ENCODE assay signal across 8 cellular contexts in the genomic region with DNA sequence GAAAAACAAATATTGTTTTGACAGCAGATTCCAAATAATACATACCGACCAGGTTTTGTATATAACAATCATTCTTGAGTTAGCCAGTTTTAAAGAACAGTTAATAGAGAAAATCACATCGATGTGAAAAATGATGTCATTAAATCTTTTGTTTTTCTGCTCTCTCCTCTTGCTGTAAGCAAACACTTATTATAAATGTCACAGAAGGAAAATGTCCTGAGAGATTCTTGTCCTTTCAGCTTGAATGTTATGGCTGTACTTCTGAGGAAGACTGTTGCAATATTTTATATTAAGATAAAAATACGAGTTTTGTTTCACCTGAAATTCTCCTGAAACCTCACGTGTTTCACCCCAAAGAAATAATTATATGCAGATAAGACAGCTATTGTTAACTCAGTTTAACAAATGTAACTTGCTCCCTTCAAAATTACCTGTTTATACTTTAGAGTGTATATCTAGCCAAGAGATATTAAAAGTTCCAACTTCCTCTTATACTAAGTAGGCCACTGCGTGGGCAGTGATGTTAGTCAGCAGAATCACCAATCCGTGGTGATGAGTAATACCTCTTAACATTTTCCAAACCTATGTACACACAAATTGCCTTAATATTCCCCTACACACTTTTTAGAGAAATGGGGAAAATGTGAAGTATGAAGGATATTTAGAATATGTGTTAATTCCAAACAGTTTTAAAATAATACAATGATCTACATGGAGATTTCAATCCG.
DNase-seq lines count a peak whose midpoint lies in the region; ATAC-seq, FAIRE-seq and TF ChIP-seq lines count a peak whose summit lies in the region.

No MANE protein-coding gene starts in this region.

- DNase-seq in GM12891 (ENCODE audit: insufficient read length, low spot score) (no peak), astrocyte of the spinal cord (ENCODE audit: low read depth, low spot score) (peak; percentile 92), ovary (peak; percentile 28 to 64 (median 54)), Peyer's patch (no peak), Karpas-422 (no peak), germinal center (ENCODE audit: low spot score) (no peak)
- DNase-seq in activated CD4-positive, alpha-beta T cell treated with anti-CD3 and anti-CD28 coated beads for 1 hour = no peak

- no peaks in the 10 kb centered on the region for H3K4me1 ChIP-seq in ovary (ENCODE audit: insufficient read depth)
- H3K4me1 ChIP-seq in Peyer's patch = no peaks in the 10 kb centered on the region
- H3K4me1 ChIP-seq in Karpas-422 (ENCODE audit: low read length) = no peaks in the 10 kb centered on the region

- H3K36me3 ChIP-seq in ovary (no peaks in the 10 kb centered on the region), Peyer's patch (no peaks in the 10 kb centered on the region), Karpas-422 (ENCODE audit: insufficient read depth, low read length) (no peaks in the 10 kb centered on the region)

- FAIRE-seq in GM12891 (lab: Jason Lieb, UNC) = no peak

- H3K27me3 ChIP-seq in ovary (no peaks in the 10 kb centered on the region), Peyer's patch (no peaks in the 10 kb centered on the region), Karpas-422 (ENCODE audit: low read length) (no peaks in the 10 kb centered on the region)

- no peaks in the 10 kb centered on the region for H3K9me2 ChIP-seq in Karpas-422 (replicated peaks; ENCODE audit: insufficient read depth, low read length)

- no peaks in the 10 kb centered on the region for H4K20me1 ChIP-seq in Karpas-422 (ENCODE audit: insufficient read depth, low read depth, low read length)

- TF ChIP-seq EP300 in ovary (IDR thresholded peaks at IDR 0.05) = no peak

- H3K9ac ChIP-seq in Karpas-422 (ENCODE audit: low read length) = no peak overlapping the region

- no peak overlapping the region for H2AFZ ChIP-seq in Karpas-422 (ENCODE audit: low read length)

- peak overlapping the region in 1 of 2 donors; percentile 7 for H3K27ac ChIP-seq in ovary
- H3K27ac ChIP-seq in Peyer's patch = peak overlapping the region in 1 of 4 donors; percentile 36
- no peak overlapping the region for H3K27ac ChIP-seq in Karpas-422 (ENCODE audit: low read length)

- in situ Hi-C loops in astrocyte of the spinal cord (cut with HindIII; ENCODE audit: low sequenced_read_pairs) = no loop called here

- ATAC-seq in HG03575 (IDR thresholded peaks at IDR 0.05; ENCODE audit: extremely low read depth, insufficient number of reproducible peaks, low FRiP score, unreplicated experiment) = peak; percentile 64

- no peak overlapping the region for H3K4me2 ChIP-seq in Karpas-422 (ENCODE audit: low read depth, low read length, poor library complexity, severe bottlenecking)

- TF ChIP-seq CTCF in astrocyte of the spinal cord (IDR thresholded peaks at IDR 0.05; ENCODE audit: low read depth, low read length) = no peak
- no peak for TF ChIP-seq CTCF in ovary (IDR thresholded peaks at IDR 0.05)
- no peak for TF ChIP-seq CTCF in Peyer's patch (IDR thresholded peaks at IDR 0.05)

- H3K4me3 ChIP-seq in astrocyte of the spinal cord (ENCODE audit: low read depth, low read length) (no peak overlapping the region), ovary (no peak overlapping the region), Peyer's patch (no peak overlapping the region), Karpas-422 (ENCODE audit: low read length) (no peak overlapping the region)

- H3K9me3 ChIP-seq in ovary (no peaks in the 10 kb centered on the region), Peyer's patch (peaks cover 0 to 5% (median 0%) of the 10 kb centered on the region in 4 donors), Karpas-422 (ENCODE audit: low read length) (no peaks in the 10 kb centered on the region)

- no peak for TF ChIP-seq POLR2A in GM12891 (IDR thresholded peaks at IDR 0.05; ENCODE audit: low read depth, low read length)
- no peak for TF ChIP-seq POLR2A in ovary (IDR thresholded peaks at IDR 0.05)
- no peak for TF ChIP-seq POLR2A in Peyer's patch (IDR thresholded peaks at IDR 0.05)

- intact Hi-C loops in ovary (cut with DNase I) = no loop called here

- 11 to 24% (median 13%) methylated on average over 7 of the region's 7 CpGs for WGBS in ovary, 3 donors

- no peaks in the 10 kb centered on the region for H3K79me2 ChIP-seq in Karpas-422 (ENCODE audit: low read length)

TF ChIP-seq in GM12891, 5 proteins besides CTCF, POLR2A, EP300 and RAD21:
- TF ChIP-seq SPI1 (IDR thresholded peaks at IDR 0.05; ENCODE audit: low read depth, low read length) = 0 out of 2 replicates have a peak, but pooled peaks have one; percentile 5
- no peak for TF ChIP-seq TAF1 (IDR thresholded peaks at IDR 0.05; ENCODE audit: low read depth, low read length)
TF ChIP-seq in GM12891: peak in this region for 1.

Comparison
In these comparisons a context has a peak if more than half of its experiments do, and no peak if none do; other contexts are left out.
1. DNase-seq: peak in astrocyte of the spinal cord (single experiment) and ovary (5 of 5); none in GM12891 (single experiment), Peyer's patch (0 of 3), Karpas-422 (single experiment), germinal center (single experiment) and activated CD4-positive, alpha-beta T cell treated with anti-CD3 and anti-CD28 coated beads for 1 hour (single experiment).